1 cellular context compared by ENCODE assay signal in the genomic region with DNA sequence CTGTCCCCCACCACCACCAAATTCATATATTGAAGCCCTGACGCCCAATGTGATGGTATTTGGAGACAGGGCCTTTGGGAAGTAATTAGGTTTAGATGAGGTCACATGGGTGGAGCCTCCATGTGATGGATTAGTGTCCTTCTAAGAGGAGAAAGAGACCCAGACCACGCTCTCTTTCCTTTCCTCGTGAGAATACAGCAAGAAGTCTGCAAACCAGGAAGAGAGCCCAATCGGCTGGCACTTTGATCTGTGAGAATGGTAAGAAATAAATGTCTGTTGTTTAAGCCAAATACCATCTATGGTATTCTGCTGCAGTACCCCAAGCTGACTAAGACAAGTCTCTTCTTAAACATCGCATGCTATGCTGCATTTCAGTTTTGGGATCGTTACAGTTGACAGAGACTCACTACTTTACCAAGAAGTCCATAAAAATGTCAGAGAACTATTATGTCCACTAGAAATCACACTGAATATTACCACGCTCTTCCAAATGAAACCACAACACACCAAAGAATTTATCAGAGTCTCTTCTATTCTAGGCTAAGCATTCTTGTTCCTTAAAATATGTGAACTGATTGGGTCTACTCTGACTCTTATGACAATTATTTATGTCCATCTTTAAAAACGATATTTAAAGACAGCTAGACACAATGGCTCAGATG.
TF ChIP-seq lines count a peak whose summit lies in the region.

No MANE protein-coding gene starts in this region.

TF ChIP-seq in HepG2, 621 proteins besides CTCF, POLR2A, EP300 and RAD21:
- TF ChIP-seq SIN3A (IDR thresholded peaks at IDR 0.05; ENCODE audit: borderline replicate concordance, low read depth, low read length) (no peak), POLR2G (IDR thresholded peaks at IDR 0.05; ENCODE audit: low read depth, low read length) (no peak), ZNF264 (CRISPR knock-in tag; IDR thresholded peaks at IDR 0.05) (peak; percentile 75; the same call in 1 of the 2 replicates), ZNF724P (CRISPR knock-in tag; IDR thresholded peaks at IDR 0.05; ENCODE audit: borderline replicate concordance) (no peak)
- TF ChIP-seq, protein P1, sequence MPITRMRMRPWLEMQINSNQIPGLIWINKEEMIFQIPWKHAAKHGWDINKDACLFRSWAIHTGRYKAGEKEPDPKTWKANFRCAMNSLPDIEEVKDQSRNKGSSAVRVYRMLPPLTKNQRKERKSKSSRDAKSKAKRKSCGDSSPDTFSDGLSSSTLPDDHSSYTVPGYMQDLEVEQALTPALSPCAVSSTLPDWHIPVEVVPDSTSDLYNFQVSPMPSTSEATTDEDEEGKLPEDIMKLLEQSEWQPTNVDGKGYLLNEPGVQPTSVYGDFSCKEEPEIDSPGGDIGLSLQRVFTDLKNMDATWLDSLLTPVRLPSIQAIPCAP (CRISPR knock-in tag; IDR thresholded peaks at IDR 0.05; ENCODE audit: low read depth): no peak
- TF ChIP-seq, protein P2, sequence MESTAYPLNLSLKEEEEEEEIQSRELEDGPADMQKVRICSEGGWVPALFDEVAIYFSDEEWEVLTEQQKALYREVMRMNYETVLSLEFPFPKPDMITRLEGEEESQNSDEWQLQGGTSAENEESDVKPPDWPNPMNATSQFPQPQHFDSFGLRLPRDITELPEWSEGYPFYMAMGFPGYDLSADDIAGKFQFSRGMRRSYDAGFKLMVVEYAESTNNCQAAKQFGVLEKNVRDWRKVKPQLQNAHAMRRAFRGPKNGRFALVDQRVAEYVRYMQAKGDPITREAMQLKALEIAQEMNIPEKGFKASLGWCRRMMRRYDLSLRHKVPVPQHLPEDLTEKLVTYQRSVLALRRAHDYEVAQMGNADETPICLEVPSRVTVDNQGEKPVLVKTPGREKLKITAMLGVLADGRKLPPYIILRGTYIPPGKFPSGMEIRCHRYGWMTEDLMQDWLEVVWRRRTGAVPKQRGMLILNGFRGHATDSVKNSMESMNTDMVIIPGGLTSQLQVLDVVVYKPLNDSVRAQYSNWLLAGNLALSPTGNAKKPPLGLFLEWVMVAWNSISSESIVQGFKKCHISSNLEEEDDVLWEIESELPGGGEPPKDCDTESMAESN (CRISPR knock-in tag; conservative IDR thresholded peaks at IDR 0.05): no peak
